In the genomic region with DNA sequence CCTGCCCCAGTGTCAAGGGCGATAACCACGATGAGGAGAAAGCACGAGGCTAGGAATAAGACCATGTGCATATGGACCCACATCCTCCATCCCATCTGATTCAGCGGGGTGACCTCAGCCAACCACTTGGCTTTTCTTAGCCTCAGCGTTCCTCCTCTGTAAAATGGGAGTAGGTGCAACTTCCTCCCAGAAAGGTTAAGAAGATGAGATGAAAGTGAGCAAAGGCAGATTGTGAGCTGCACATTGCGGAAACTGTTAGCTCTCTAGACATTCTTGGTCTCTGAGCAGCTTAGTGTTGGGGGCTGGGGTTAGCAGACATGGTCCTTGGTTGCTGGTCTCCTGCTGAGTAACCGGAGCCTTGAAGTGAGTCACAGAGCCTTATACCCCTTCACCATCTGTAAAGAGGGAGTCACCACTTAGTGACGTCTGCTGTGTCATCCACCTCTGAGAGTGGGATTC, we compare ENCODE assay signal across 16 cellular contexts.
A peak's percentile ranks its signal among the peaks of the same experiment; 100 is the strongest.
DNase-seq lines count a peak whose midpoint lies in the region; ATAC-seq, FAIRE-seq and TF ChIP-seq lines count a peak whose summit lies in the region.
"Had no signal": no experiment of that assay in that cellular context is flagged by ENCODE, and none has a peak within 500 bp of the region (broad histone marks: within the 10 kb centered on the region; RNA-seq: fewer than 3 reads in every experiment).

No MANE protein-coding gene starts in this region.

- H3K36me3 Mint-ChIP-seq in neural progenitor cell: peaks cover 10% of the 10 kb centered on the region
- H3K36me3 Mint-ChIP-seq: CD4-positive, alpha-beta memory T cell; IgD-negative memory B cell had no signal

- H3K4me1 Mint-ChIP-seq in neural progenitor cell: peaks cover 48% of the 10 kb centered on the region
- H3K4me1 Mint-ChIP-seq: IgD-negative memory B cell had no signal

- no peak overlapping the region for H2AFZ ChIP-seq in neural progenitor cell (replicated peaks)

- H3K4me1 ChIP-seq in neural progenitor cell: peaks cover 42% of the 10 kb centered on the region
- H3K4me1 ChIP-seq: prostate gland had no signal

- no peak overlapping the region for H3K27ac Mint-ChIP-seq in neural progenitor cell
- H3K27ac Mint-ChIP-seq: IgD-negative memory B cell had no signal

- FAIRE-seq in HTR-8/SVneo (lab: Jason Lieb, UNC): no peak

- no peaks in the 10 kb centered on the region for H3K27me3 ChIP-seq in neural progenitor cell

- no peak overlapping the region for H3K9ac ChIP-seq in neural progenitor cell

- no peak overlapping the region for H3K4me3 ChIP-seq in AG10803 (ENCODE audit: low read length)
- no peak overlapping the region for H3K4me3 ChIP-seq in choroid plexus epithelial cell (ENCODE audit: low read depth, low read length)
- no peak overlapping the region for H3K4me3 ChIP-seq in neural progenitor cell
- H3K4me3 ChIP-seq: prostate gland had no signal

- H3K27ac ChIP-seq in neural progenitor cell: no peak overlapping the region
- H3K27ac ChIP-seq: prostate gland had no signal

- H3F3A ChIP-seq in neural progenitor cell (ENCODE audit: low read depth): peaks cover 42% of the 10 kb centered on the region

- no peaks in the 10 kb centered on the region for H3K79me2 ChIP-seq in neural progenitor cell (ENCODE audit: low read depth)

- H3K27me3 Mint-ChIP-seq in neural progenitor cell (ENCODE audit: insufficient read depth, low read depth): peaks cover 12% of the 10 kb centered on the region
- H3K27me3 Mint-ChIP-seq: CD4-positive, alpha-beta memory T cell had no signal

- H3K9me3 ChIP-seq in neural progenitor cell (ENCODE audit: low read depth): no peaks in the 10 kb centered on the region
- H3K9me3 ChIP-seq: prostate gland had no signal

- peaks cover 2% of the 10 kb centered on the region for H3K9me3 Mint-ChIP-seq in neural progenitor cell

- TF ChIP-seq CTCF in AG10803 (conservative IDR thresholded peaks at IDR 0.05; ENCODE audit: low read length) (no peak), choroid plexus epithelial cell (conservative IDR thresholded peaks at IDR 0.05; ENCODE audit: low read depth, low read length) (no peak), neural progenitor cell (IDR thresholded peaks at IDR 0.05) (no peak)

- DNase-seq in AG10803 (ENCODE audit: low read depth): peak; percentile 81
- DNase-seq in HT1080 (ENCODE audit: low read depth): peak; percentile 98
- DNase-seq in choroid plexus epithelial cell (ENCODE audit: low read depth): peak; percentile 78
- no peak for DNase-seq in neural progenitor cell (ENCODE audit: low spot score)
- DNase-seq in DMS79 treated with DMSO at 0.1 percent for 48 hours (lab: John Stamatoyannopoulos, UW): no peak
- no peak for DNase-seq in NK-92 (lab: John Stamatoyannopoulos, UW; ENCODE audit: unreplicated experiment)
- no peak for DNase-seq in HTR-8/SVneo (ENCODE audit: insufficient read length, low spot score)
- DNase-seq: activated CD4-positive, alpha-beta T cell treated with anti-CD3 and anti-CD28 coated beads for 1 hour; activated naive CD4-positive, alpha-beta T cell; CD4-positive, alpha-beta memory T cell; NCI-H1436; NCI-H510A treated with DMSO at 0.1 percent for 48 hours had no signal

- ATAC-seq in HG03460 (IDR thresholded peaks at IDR 0.05; ENCODE audit: unreplicated experiment): no peak
- ATAC-seq: Panc1 had no signal

- no peak overlapping the region for H3K4me2 ChIP-seq in neural progenitor cell

- peaks cover 8% of the 10 kb centered on the region for H4K20me1 ChIP-seq in neural progenitor cell (ENCODE audit: low read depth)

- H3K4me3 Mint-ChIP-seq in neural progenitor cell: peak overlapping the region; percentile 42
- H3K4me3 Mint-ChIP-seq: CD4-positive, alpha-beta memory T cell; IgD-negative memory B cell had no signal

- no peaks in the 10 kb centered on the region for H3K36me3 ChIP-seq in neural progenitor cell
- H3K36me3 ChIP-seq: prostate gland had no signal

Comparison
In these comparisons a context has a peak if more than half of its experiments do, and no peak if none do; other contexts are left out.
1. DNase-seq: peak in AG10803 (single experiment), HT1080 (single experiment) and choroid plexus epithelial cell (single experiment); none in neural progenitor cell (single experiment), DMS79 treated with DMSO at 0.1 percent for 48 hours (single experiment), NK-92 (single experiment) and HTR-8/SVneo (single experiment).